In genomic region chr1:113401067-113401466, GRCh38 we compare ENCODE assay signal across 24 cellular contexts.
"Had no signal": no experiment of that assay in that cellular context is flagged by ENCODE, and none has a peak within 500 bp of the region (broad histone marks: within the 10 kb centered on the region; RNA-seq: fewer than 3 reads in every experiment).

No MANE protein-coding gene starts in this region.

- H3K27ac ChIP-seq: epithelial cell of prostate, gastroesophageal sphincter, hepatocyte, neural progenitor cell, parathyroid adenoma, psoas muscle, transverse colon, uterus had no signal

- ATAC-seq: activated T-cell treated with anti-CD3 and anti-CD28 coated beads, Interleukin-2, amount 50 U/mL, for 4 hours; activated T-helper 17 cell treated with anti-CD3 and anti-CD28 coated beads, Interleukin-2, amount 50 U/mL, for 72 hours; gastroesophageal sphincter; naive thymus-derived CD4-positive, alpha-beta T cell; psoas muscle; WTC11 had no signal

- H3K36me3 ChIP-seq: gastroesophageal sphincter, neural progenitor cell, transverse colon, uterus had no signal

- H3K4me1 ChIP-seq: parathyroid adenoma, psoas muscle had no signal

- DNase-seq: activated CD4-positive, alpha-beta memory T cell treated with anti-CD3 and anti-CD28 coated beads, Interleukin-2, amount 10 ng/mL, durations not matched to agents 7 days and 5 days; activated CD4-positive, alpha-beta T cell treated with anti-CD3 and anti-CD28 coated beads for 1 hour; activated CD4-positive, alpha-beta T cell treated with anti-CD3 and anti-CD28 coated beads, Interleukin-2, amount 10 ng/mL, durations not matched to agents 7 days and 5 days; activated gamma-delta T cell treated with Interleukin-2 at 50 U/mL for 16 hours; activated naive CD4-positive, alpha-beta T cell treated with anti-CD3 and anti-CD28 coated beads, Interleukin-2, amount 50 U/mL, for 16 hours; activated T-cell treated with anti-CD3 and anti-CD28 coated beads, Interleukin-2, amount 50 U/mL, for 4 hours; amygdala; caudate nucleus; cortex of kidney; islet precursor cell; naive thymus-derived CD4-positive, alpha-beta T cell; occipital lobe; psoas muscle; stimulated activated CD4-positive, alpha-beta T cell treated with anti-CD3 and anti-CD28 coated beads, Interleukin-2, amount 100 ng/mL, for 48 hours; stimulated activated naive CD4-positive, alpha-beta T cell treated with Interleukin-2 at 50 U/mL for 16 hours; transverse colon; uterus had no signal

- H3K4me3 ChIP-seq: gastroesophageal sphincter, hepatocyte, neural progenitor cell, psoas muscle, transverse colon, uterus had no signal

- H3K27me3 ChIP-seq: gastroesophageal sphincter, hepatocyte, neural progenitor cell, transverse colon, uterus had no signal

- H3K9me3 ChIP-seq: gastroesophageal sphincter, psoas muscle, transverse colon, uterus had no signal
